In genomic region chr22:40950888-40951794, GRCh38 we compare ENCODE assay signal across 8 cellular contexts. TPM values are rescaled to one million over a fixed set of nuclear protein-coding genes. Genes with fewer than 3 reads are reported as not detected.
DNase-seq lines count a peak whose midpoint lies in the region; ATAC-seq and TF ChIP-seq lines count a peak whose summit lies in the region.

TSS of gene RBX1 (plus strand) at chr22:40951378. CDS start at chr22:40951399, 21 bp downstream.

- H3K4me1 Mint-ChIP-seq in WTC11, result peaks cover 11% of the 10 kb centered on the region

- H3K4me3 ChIP-seq in cardiac fibroblast (replicated peaks in 1 of 2; ENCODE audit: low read depth in 2 of 2, low read length in 2 of 2), result peak within 1 kb of the TSS; percentile 76 to 92
- H3K4me3 ChIP-seq in smooth muscle cell, result peak within 1 kb of the TSS; percentile 68

- H3K4me2 ChIP-seq in smooth muscle cell, result peak within 1 kb of the TSS; percentile 93

- CTCF ChIA-PET in WTC11 (lab: Charles Lee), result interaction anchor here (0.6 to 2.7 kb wide), 5 partner anchors 28 to 472 kb away, joined by 3 to 28 read pairs (median 8); no protein-coding TSS in a partner anchor

- peak within 1 kb of the TSS; percentile 100 for H3K4me3 Mint-ChIP-seq in WTC11

- no peaks in the 10 kb centered on the region for H3K9me3 ChIP-seq in smooth muscle cell (replicated peaks; ENCODE audit: low read depth)

- peak within 1 kb of the TSS; percentile 94 for H3K27ac ChIP-seq in smooth muscle cell (ENCODE audit: low read depth)

- H3K79me2 ChIP-seq in smooth muscle cell (ENCODE audit: low read depth), result peaks cover 44% of the 10 kb centered on the region

- DNase-seq in ACHN, result peak; percentile 95
- peak; percentile 93 for DNase-seq in NCI-H2227 treated with DMSO at 0.1 percent for 48 hours (lab: John Stamatoyannopoulos, UW)
- DNase-seq in WTC11 (ENCODE audit: low spot score), result peak; percentile 98
- peak; percentile 99 for DNase-seq in cardiac fibroblast (ENCODE audit: low read depth in 2 of 2)
- DNase-seq in iPS-NIHi7 (ENCODE audit: extremely low spot score), result peak; percentile 97
- peak; percentile 100 for DNase-seq in smooth muscle cell (lab: John Stamatoyannopoulos, UW; ENCODE audit: unreplicated experiment)

- in situ Hi-C loops in ACHN (cut with HindIII; ENCODE audit: low pct_ligation_motif_present, low pct_unique_long_range_greater_than_20kb, low sequenced_read_pairs), result no loop called here

- H3K27me3 Mint-ChIP-seq in WTC11 (ENCODE audit: low read depth), result no peaks in the 10 kb centered on the region; the same call in 1 of the 2 replicates

- 2% methylated on average over 62 of the region's 94 CpGs for WGBS in smooth muscle cell (ENCODE audit: low lambda C conversion rate)

- TF ChIP-seq CTCF in WTC11 (IDR thresholded peaks at IDR 0.05) (no peak), cardiac fibroblast (IDR thresholded peaks at IDR 0.05; ENCODE audit: low read depth, low read length) (no peak), smooth muscle cell (IDR thresholded peaks at IDR 0.05; ENCODE audit: borderline replicate concordance, insufficient read depth, poor library complexity, severe bottlenecking) (no peak)

- H4K20me1 ChIP-seq in smooth muscle cell (ENCODE audit: low read depth), result peaks cover 20% of the 10 kb centered on the region

- POLR2A ChIA-PET in WTC11 (lab: Charles Lee), result interaction anchor here (0.8 to 2.5 kb wide), 11 partner anchors 21 to 430 kb away, joined by 3 to 31 read pairs (median 4); partner anchors contain the start of genes EP300, ST13, TEF and XPNPEP3

- H3K4me1 ChIP-seq in smooth muscle cell (ENCODE audit: low read depth), result peaks cover 11% of the 10 kb centered on the region

- ATAC-seq in GM18907 (IDR thresholded peaks at IDR 0.05; ENCODE audit: unreplicated experiment) (peak; percentile 84), HG03159 (IDR thresholded peaks at IDR 0.05; ENCODE audit: unreplicated experiment) (peak; percentile 73), WTC11 (peak; percentile 87)

- peak within 1 kb of the TSS; percentile 99 for H3K27ac Mint-ChIP-seq in WTC11

- peaks cover 4% of the 10 kb centered on the region for H3F3A ChIP-seq in smooth muscle cell (ENCODE audit: low read depth)

- H2AFZ ChIP-seq in smooth muscle cell (ENCODE audit: low read depth), result peak within 1 kb of the TSS; percentile 75

- H3K36me3 Mint-ChIP-seq in WTC11, result peaks cover 27% of the 10 kb centered on the region

- peak within 1 kb of the TSS; percentile 95 for H3K9ac ChIP-seq in smooth muscle cell (ENCODE audit: low read depth)

- H3K27me3 ChIP-seq in smooth muscle cell (ENCODE audit: low read depth), result no peaks in the 10 kb centered on the region

- H3K9me3 Mint-ChIP-seq in WTC11, result no peaks in the 10 kb centered on the region

- no peaks in the 10 kb centered on the region for H3K36me3 ChIP-seq in smooth muscle cell (ENCODE audit: low read depth)

TF ChIP-seq in WTC11, 78 proteins besides CTCF, POLR2A, EP300 and RAD21 (continues in another document):
- TF ChIP-seq SP1 (CRISPR knock-in tag; conservative IDR thresholded peaks at IDR 0.05) (peak; percentile 96), SMAD3 (CRISPR knock-in tag; IDR thresholded peaks at IDR 0.05; ENCODE audit: borderline replicate concordance) (0 out of 2 replicates have a peak, but pooled peaks have one; percentile 22), HMGA2 (CRISPR knock-in tag; IDR thresholded peaks at IDR 0.05) (0 out of 2 replicates have a peak, but pooled peaks have one; percentile 23), NR3C1 (CRISPR knock-in tag; conservative IDR thresholded peaks at IDR 0.05; ENCODE audit: low read depth) (no peak), AFF4 (CRISPR knock-in tag; IDR thresholded peaks at IDR 0.05; ENCODE audit: borderline replicate concordance) (0 out of 2 replicates have a peak, but pooled peaks have one; percentile 67), CBFB (CRISPR knock-in tag; IDR thresholded peaks at IDR 0.05; ENCODE audit: low read depth) (0 out of 2 replicates have a peak, but pooled peaks have one; percentile 82), KAT7 (CRISPR knock-in tag; IDR thresholded peaks at IDR 0.05; ENCODE audit: borderline replicate concordance) (no peak), TEAD1 (CRISPR knock-in tag; IDR thresholded peaks at IDR 0.05) (0 out of 2 replicates have a peak, but pooled peaks have one; percentile 35), ZNF416 (CRISPR knock-in tag; IDR thresholded peaks at IDR 0.05) (no peak), ZBTB21 (CRISPR knock-in tag; IDR thresholded peaks at IDR 0.05; ENCODE audit: borderline replicate concordance) (no peak), ESRRA (CRISPR knock-in tag; IDR thresholded peaks at IDR 0.05; ENCODE audit: borderline replicate concordance) (0 out of 2 replicates have a peak, but pooled peaks have one; percentile 22), NFYB (CRISPR knock-in tag; conservative IDR thresholded peaks at IDR 0.05; ENCODE audit: low read depth) (peak; percentile 89), FOXK1 (CRISPR knock-in tag; IDR thresholded peaks at IDR 0.05) (peak; percentile 86), ETV6 (CRISPR knock-in tag; IDR thresholded peaks at IDR 0.05) (0 out of 2 replicates have a peak, but pooled peaks have one; percentile 58)
- TF ChIP-seq, protein P1, sequence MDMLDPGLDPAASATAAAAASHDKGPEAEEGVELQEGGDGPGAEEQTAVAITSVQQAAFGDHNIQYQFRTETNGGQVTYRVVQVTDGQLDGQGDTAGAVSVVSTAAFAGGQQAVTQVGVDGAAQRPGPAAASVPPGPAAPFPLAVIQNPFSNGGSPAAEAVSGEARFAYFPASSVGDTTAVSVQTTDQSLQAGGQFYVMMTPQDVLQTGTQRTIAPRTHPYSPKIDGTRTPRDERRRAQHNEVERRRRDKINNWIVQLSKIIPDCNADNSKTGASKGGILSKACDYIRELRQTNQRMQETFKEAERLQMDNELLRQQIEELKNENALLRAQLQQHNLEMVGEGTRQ (CRISPR knock-in tag; IDR thresholded peaks at IDR 0.05), result peak; percentile 94
- TF ChIP-seq, protein P2, sequence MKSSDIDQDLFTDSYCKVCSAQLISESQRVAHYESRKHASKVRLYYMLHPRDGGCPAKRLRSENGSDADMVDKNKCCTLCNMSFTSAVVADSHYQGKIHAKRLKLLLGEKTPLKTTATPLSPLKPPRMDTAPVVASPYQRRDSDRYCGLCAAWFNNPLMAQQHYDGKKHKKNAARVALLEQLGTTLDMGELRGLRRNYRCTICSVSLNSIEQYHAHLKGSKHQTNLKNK (CRISPR knock-in tag; IDR thresholded peaks at IDR 0.05), result no peak
- TF ChIP-seq, protein P3, sequence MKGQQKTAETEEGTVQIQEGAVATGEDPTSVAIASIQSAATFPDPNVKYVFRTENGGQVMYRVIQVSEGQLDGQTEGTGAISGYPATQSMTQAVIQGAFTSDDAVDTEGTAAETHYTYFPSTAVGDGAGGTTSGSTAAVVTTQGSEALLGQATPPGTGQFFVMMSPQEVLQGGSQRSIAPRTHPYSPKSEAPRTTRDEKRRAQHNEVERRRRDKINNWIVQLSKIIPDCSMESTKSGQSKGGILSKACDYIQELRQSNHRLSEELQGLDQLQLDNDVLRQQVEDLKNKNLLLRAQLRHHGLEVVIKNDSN (CRISPR knock-in tag; IDR thresholded peaks at IDR 0.05), result peak; percentile 92
- TF ChIP-seq, protein P4, sequence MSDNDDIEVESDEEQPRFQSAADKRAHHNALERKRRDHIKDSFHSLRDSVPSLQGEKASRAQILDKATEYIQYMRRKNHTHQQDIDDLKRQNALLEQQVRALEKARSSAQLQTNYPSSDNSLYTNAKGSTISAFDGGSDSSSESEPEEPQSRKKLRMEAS (CRISPR knock-in tag; IDR thresholded peaks at IDR 0.05), result peak; percentile 65

RNA-seq across cellular contexts. Expression of gene RBX1, which starts in this region (rescaled TPM):
- 68.2 to 70.8 TPM (median 70.3 TPM) in 3 replicates for total RNA-seq in WTC11 (2021)
- total RNA-seq in smooth muscle cell, result 98.0 and 127 TPM in 2 replicates
- polyA plus RNA-seq in smooth muscle cell, result 276 and 277 TPM in 2 replicates

Comparison
In these comparisons a context has a peak if more than half of its experiments do, and no peak if none do; other contexts are left out.
1. Peak in every context shown above with its lines: DNase-seq, ATAC-seq, H3K4me3 ChIP-seq and H3K27ac ChIP-seq.